Comparison of ENCODE assay signal across 9 cellular contexts in genomic region chr7:3722396-3722846, GRCh38.
DNase-seq lines count a peak whose midpoint lies in the region; ATAC-seq and TF ChIP-seq lines count a peak whose summit lies in the region.
"Had no signal": no experiment of that assay in that cellular context is flagged by ENCODE, and none has a peak within 500 bp of the region (broad histone marks: within the 10 kb centered on the region; RNA-seq: fewer than 3 reads in every experiment).

No MANE protein-coding gene starts in this region.

- no peaks in the 10 kb centered on the region for H3K36me3 ChIP-seq in right atrium auricular region
- no peaks in the 10 kb centered on the region for H3K36me3 ChIP-seq in aorta (ENCODE audit: control insufficient read depth in 1 of 2, insufficient read depth in 2 of 2, low read length in 1 of 2)
- H3K36me3 ChIP-seq in GM23248 (ENCODE audit: low read depth): no peaks in the 10 kb centered on the region
- no peaks in the 10 kb centered on the region for H3K36me3 ChIP-seq in tibial artery
- H3K36me3 ChIP-seq: heart left ventricle had no signal

- WGBS in aorta, 2 donors: 40% methylated on average over 13 of the region's 13 CpGs
- 50 to 54% methylated on average over 13 of the region's 13 CpGs for WGBS in GM23248 (ENCODE audit: low coverage in 1 of 2, low lambda C conversion rate in 2 of 2, missing lambda C conversion rate in 2 of 2), 2 experiments

- H3K4me1 ChIP-seq in right atrium auricular region (no peaks in the 10 kb centered on the region), aorta (ENCODE audit: control insufficient read depth in 1 of 2, insufficient read depth in 2 of 2, low read length in 2 of 2) (peaks cover 2% of the 10 kb centered on the region in 2 donors), GM23248 (ENCODE audit: insufficient read depth) (no peaks in the 10 kb centered on the region), tibial artery (peaks cover 0 to 8% (median 0%) of the 10 kb centered on the region in 4 donors)

- peak; percentile 51 for ATAC-seq in Right ventricle myocardium superior (ENCODE audit: poor library complexity)
- ATAC-seq in aorta (ENCODE audit: low FRiP score): peak; percentile 46

- H3K4me3 ChIP-seq in right atrium auricular region (no peak overlapping the region), aorta (ENCODE audit: low read length in 2 of 2) (no peak overlapping the region), GM23248 (no peak overlapping the region), tibial artery (no peak overlapping the region)
- H3K4me3 ChIP-seq: heart left ventricle had no signal

- no peaks in the 10 kb centered on the region for H4K20me1 ChIP-seq in GM23248 (ENCODE audit: insufficient read depth)

- H3K27ac ChIP-seq in right atrium auricular region (no peak overlapping the region), aorta (ENCODE audit: low read depth in 1 of 2, low read length in 2 of 2) (no peak overlapping the region), GM23248 (no peak overlapping the region), tibial artery (no peak overlapping the region)
- H3K27ac ChIP-seq: heart left ventricle had no signal

- intact Hi-C loops in Right ventricle myocardium superior (cut with DNase I) (no loop called here), aorta (cut with DNase I) (no loop called here), tibial artery (cut with DNase I; ENCODE audit: low total_unique reads) (no loop called here)

- H3F3A ChIP-seq in GM23248 (ENCODE audit: insufficient read depth): no peaks in the 10 kb centered on the region

- in situ Hi-C loops in GM23248 (cut with MboI): no loop called here

- H3K9me3 ChIP-seq in right atrium auricular region (no peaks in the 10 kb centered on the region), aorta (ENCODE audit: control insufficient read depth, low read length) (no peaks in the 10 kb centered on the region), GM23248 (ENCODE audit: low read depth) (no peaks in the 10 kb centered on the region), tibial artery (no peaks in the 10 kb centered on the region)
- H3K9me3 ChIP-seq: heart left ventricle had no signal

- H3K9ac ChIP-seq in GM23248: no peak overlapping the region

- peak; percentile 40 for DNase-seq in Right ventricle myocardium superior
- no peak for DNase-seq in right atrium auricular region (ENCODE audit: low spot score)
- peak; percentile 35 to 44 for DNase-seq in activated T-cell treated with anti-CD3 and anti-CD28 coated beads, Interleukin-2, amount 50 U/mL, for 48 hours
- peak; percentile 74 for DNase-seq in left kidney (ENCODE audit: low read depth, low spot score)
- no peak for DNase-seq in aorta
- no peak for DNase-seq in GM23248
- no peak for DNase-seq in GF-D8 (lab: John Stamatoyannopoulos, UW)
- DNase-seq in tibial artery: no peak
- DNase-seq: heart left ventricle had no signal

- H3K9me2 ChIP-seq in GM23248 (ENCODE audit: insufficient read depth): no peaks in the 10 kb centered on the region

- no peak overlapping the region for H2AFZ ChIP-seq in GM23248

- TF ChIP-seq CTCF in right atrium auricular region (IDR thresholded peaks at IDR 0.05) (peak in 1 of 2 donors; percentile 59), tibial artery (IDR thresholded peaks at IDR 0.05) (no peak)

- no peaks in the 10 kb centered on the region for H3K79me2 ChIP-seq in GM23248 (ENCODE audit: insufficient read depth)

- H3K4me2 ChIP-seq in GM23248 (ENCODE audit: unreplicated experiment): no peak overlapping the region

- H3K27me3 ChIP-seq in right atrium auricular region: no peaks in the 10 kb centered on the region
- H3K27me3 ChIP-seq in aorta (ENCODE audit: control insufficient read depth in 1 of 2, insufficient read depth in 2 of 2, low read length in 1 of 2): no peaks in the 10 kb centered on the region
- no peaks in the 10 kb centered on the region for H3K27me3 ChIP-seq in GM23248 (replicated peaks; ENCODE audit: insufficient read depth)
- no peaks in the 10 kb centered on the region for H3K27me3 ChIP-seq in tibial artery
- H3K27me3 ChIP-seq: heart left ventricle had no signal

Comparison
In these comparisons a context has a peak if more than half of its experiments do, and no peak if none do; other contexts are left out.
1. DNase-seq: peak in Right ventricle myocardium superior (single experiment), activated T-cell treated with anti-CD3 and anti-CD28 coated beads, Interleukin-2, amount 50 U/mL, for 48 hours (2 of 2) and left kidney (single experiment); none in right atrium auricular region (single experiment), aorta (0 of 2), GM23248 (single experiment), GF-D8 (single experiment) and tibial artery (0 of 2).